Comparison of ENCODE assay signal across 11 cellular contexts in genomic region chr1:19384113-19384512, GRCh38.
A peak's percentile ranks its signal among the peaks of the same experiment; 100 is the strongest.
DNase-seq lines count a peak whose midpoint lies in the region; ATAC-seq and TF ChIP-seq lines count a peak whose summit lies in the region.
"Had no signal": no experiment of that assay in that cellular context is flagged by ENCODE, and none has a peak within 500 bp of the region (broad histone marks: within the 10 kb centered on the region; RNA-seq: fewer than 3 reads in every experiment).

No MANE protein-coding gene starts in this region.

- no peak overlapping the region for H3K9ac ChIP-seq in endodermal cell (ENCODE audit: extremely low read depth, low read length, poor library complexity, severe bottlenecking)

- H3K36me3 ChIP-seq in MG63 (peaks cover 32% of the 10 kb centered on the region), endodermal cell (ENCODE audit: control insufficient read depth, insufficient read depth, low read length) (peaks cover 58% of the 10 kb centered on the region)
- peaks cover 19 to 77% (median 20%) of the 10 kb centered on the region in 3 experiments for H3K36me3 ChIP-seq in naive thymus-derived CD4-positive, alpha-beta T cell (ENCODE audit: control insufficient read depth in 2 of 3, insufficient read depth in 3 of 3, low read length in 3 of 3)

- H3K4me1 Mint-ChIP-seq in chondrocyte (ENCODE audit: low read depth) (peaks cover 43% of the 10 kb centered on the region), endodermal cell (no peaks in the 10 kb centered on the region)
- H3K4me1 Mint-ChIP-seq in naive thymus-derived CD4-positive, alpha-beta T cell: peaks cover 19 to 45% (median 29%) of the 10 kb centered on the region in 7 donors
- H3K4me1 Mint-ChIP-seq in activated T-helper 1 cell treated with anti-CD3 and anti-CD28 coated beads, Interleukin-12 subunit alpha, Interleukin-12 subunit beta, Interleukin-2, Interleukin-4 antibody, amounts not matched to agents 30 ng/mL and 10 ng/mL and 1 ng/mL, durations not matched to agents 14 hours and 24 hours and 36 hours (ENCODE audit: low read depth): peaks cover 17% of the 10 kb centered on the region
- H3K4me1 Mint-ChIP-seq: GM23338 had no signal

- H3K9me3 ChIP-seq in MG63: no peaks in the 10 kb centered on the region
- no peaks in the 10 kb centered on the region for H3K9me3 ChIP-seq in naive thymus-derived CD4-positive, alpha-beta T cell (ENCODE audit: control insufficient read depth in 2 of 3, low read length in 3 of 3)
- no peaks in the 10 kb centered on the region for H3K9me3 ChIP-seq in endodermal cell (ENCODE audit: control insufficient read depth, low read length)
- H3K9me3 ChIP-seq: neutrophil had no signal

- no peak overlapping the region for H3K4me3 Mint-ChIP-seq in chondrocyte (ENCODE audit: unreplicated experiment)
- no peak overlapping the region for H3K4me3 Mint-ChIP-seq in naive thymus-derived CD4-positive, alpha-beta T cell
- H3K4me3 Mint-ChIP-seq in activated T-helper 1 cell treated with anti-CD3 and anti-CD28 coated beads, Interleukin-12 subunit alpha, Interleukin-12 subunit beta, Interleukin-2, Interleukin-4 antibody, amounts not matched to agents 30 ng/mL and 10 ng/mL and 1 ng/mL, durations not matched to agents 14 hours and 24 hours and 36 hours: no peak overlapping the region
- H3K4me3 Mint-ChIP-seq in endodermal cell: no peak overlapping the region
- H3K4me3 Mint-ChIP-seq: GM23338 had no signal

- TF ChIP-seq CTCF in chondrocyte (IDR thresholded peaks at IDR 0.05): no peak
- TF ChIP-seq CTCF in endodermal cell (conservative IDR thresholded peaks at IDR 0.05): no peak

- H3K36me3 Mint-ChIP-seq in chondrocyte (ENCODE audit: low read depth) (peaks cover 17% of the 10 kb centered on the region), endodermal cell (ENCODE audit: low read depth) (peaks cover 54% of the 10 kb centered on the region)
- H3K36me3 Mint-ChIP-seq in naive thymus-derived CD4-positive, alpha-beta T cell: peaks cover 7 to 41% (median 20%) of the 10 kb centered on the region in 5 donors
- peaks cover 28% of the 10 kb centered on the region for H3K36me3 Mint-ChIP-seq in activated T-helper 1 cell treated with anti-CD3 and anti-CD28 coated beads, Interleukin-12 subunit alpha, Interleukin-12 subunit beta, Interleukin-2, Interleukin-4 antibody, amounts not matched to agents 30 ng/mL and 10 ng/mL and 1 ng/mL, durations not matched to agents 14 hours and 24 hours and 36 hours (ENCODE audit: low read depth)

- no peak overlapping the region for H3K4me3 ChIP-seq in MG63
- no peak overlapping the region for H3K4me3 ChIP-seq in naive thymus-derived CD4-positive, alpha-beta T cell (ENCODE audit: low read length)
- H3K4me3 ChIP-seq in endodermal cell (ENCODE audit: low read length): no peak overlapping the region
- H3K4me3 ChIP-seq: GM12878, GM23338 had no signal

- DNase-seq in DMS79 treated with DMSO at 0.1 percent for 48 hours (lab: John Stamatoyannopoulos, UW): peak; percentile 15
- peak; percentile 53 for DNase-seq in MG63
- DNase-seq in chondrocyte (ENCODE audit: low spot score): no peak
- no peak for DNase-seq in naive thymus-derived CD4-positive, alpha-beta T cell
- no peak for DNase-seq in activated T-helper 1 cell treated with anti-CD3 and anti-CD28 coated beads, Interleukin-12 subunit alpha, Interleukin-12 subunit beta, Interleukin-2, Interleukin-4 antibody, amounts not matched to agents 30 ng/mL and 10 ng/mL and 1 ng/mL, durations not matched to agents 14 hours and 24 hours and 36 hours (ENCODE audit: low spot score)
- DNase-seq in endodermal cell: no peak
- DNase-seq in activated CD8-positive, alpha-beta memory T cell treated with anti-CD3 and anti-CD28 coated beads for 24 hours: no peak
- DNase-seq in islet precursor cell: no peak

- H3K9me3 Mint-ChIP-seq in chondrocyte (ENCODE audit: low read depth): no peaks in the 10 kb centered on the region
- H3K9me3 Mint-ChIP-seq in naive thymus-derived CD4-positive, alpha-beta T cell: peaks cover 0 to 2% (median 0%) of the 10 kb centered on the region in 11 donors
- H3K9me3 Mint-ChIP-seq in activated T-helper 1 cell treated with anti-CD3 and anti-CD28 coated beads, Interleukin-12 subunit alpha, Interleukin-12 subunit beta, Interleukin-2, Interleukin-4 antibody, amounts not matched to agents 30 ng/mL and 10 ng/mL and 1 ng/mL, durations not matched to agents 14 hours and 24 hours and 36 hours: no peaks in the 10 kb centered on the region
- H3K9me3 Mint-ChIP-seq in endodermal cell: no peaks in the 10 kb centered on the region
- H3K9me3 Mint-ChIP-seq: GM23338 had no signal

- ATAC-seq in naive thymus-derived CD4-positive, alpha-beta T cell: no peak
- ATAC-seq: GM12878, GM23338 had no signal

- WGBS in endodermal cell (ENCODE audit: insufficient coverage in 1 of 2, insufficient read length in 1 of 2), 2 experiments: 90 to 96% methylated on average over 3 to 4 of the region's 4 CpGs

- H3K27me3 Mint-ChIP-seq in chondrocyte (ENCODE audit: low read depth): no peaks in the 10 kb centered on the region
- no peaks in the 10 kb centered on the region for H3K27me3 Mint-ChIP-seq in naive thymus-derived CD4-positive, alpha-beta T cell
- no peaks in the 10 kb centered on the region for H3K27me3 Mint-ChIP-seq in activated T-helper 1 cell treated with anti-CD3 and anti-CD28 coated beads, Interleukin-12 subunit alpha, Interleukin-12 subunit beta, Interleukin-2, Interleukin-4 antibody, amounts not matched to agents 30 ng/mL and 10 ng/mL and 1 ng/mL, durations not matched to agents 14 hours and 24 hours and 36 hours (ENCODE audit: insufficient read depth)
- H3K27me3 Mint-ChIP-seq in endodermal cell (ENCODE audit: insufficient read depth): no peaks in the 10 kb centered on the region

- H3K4me1 ChIP-seq in naive thymus-derived CD4-positive, alpha-beta T cell (ENCODE audit: control insufficient read depth in 2 of 2, insufficient read depth in 2 of 2, low read length in 2 of 2): peaks cover 0 to 14% of the 10 kb centered on the region in 2 donors
- peaks cover 3% of the 10 kb centered on the region for H3K4me1 ChIP-seq in endodermal cell (ENCODE audit: control insufficient read depth, insufficient read depth, low read length)

- H3K27ac ChIP-seq in naive thymus-derived CD4-positive, alpha-beta T cell (ENCODE audit: low read depth, low read length): no peak overlapping the region
- H3K27ac ChIP-seq in endodermal cell (ENCODE audit: low read depth, low read length): no peak overlapping the region
- H3K27ac ChIP-seq: neutrophil had no signal

- intact Hi-C loops in naive thymus-derived CD4-positive, alpha-beta T cell (cut with micrococcal nuclease): no loop called here
- intact Hi-C loops in activated T-helper 1 cell treated with anti-CD3 and anti-CD28 coated beads, Interleukin-12 subunit alpha, Interleukin-12 subunit beta, Interleukin-2, Interleukin-4 antibody, amounts not matched to agents 30 ng/mL and 10 ng/mL and 1 ng/mL, durations not matched to agents 14 hours and 24 hours and 36 hours (cut with micrococcal nuclease): no loop called here

- no peaks in the 10 kb centered on the region for H3K27me3 ChIP-seq in MG63
- no peaks in the 10 kb centered on the region for H3K27me3 ChIP-seq in naive thymus-derived CD4-positive, alpha-beta T cell (ENCODE audit: control insufficient read depth in 2 of 2, insufficient read depth in 2 of 2, low read length in 2 of 2)
- H3K27me3 ChIP-seq in endodermal cell (ENCODE audit: control insufficient read depth, insufficient read depth, low read length, poor library complexity, severe bottlenecking): no peaks in the 10 kb centered on the region
- H3K27me3 ChIP-seq: neutrophil had no signal

- CTCF ChIA-PET in naive thymus-derived CD4-positive, alpha-beta T cell (lab: Charles Lee): interaction anchor here (1.3 kb wide), 1 partner anchor 104 kb away, joined by 3 read pairs; no protein-coding TSS in a partner anchor

- POLR2A ChIA-PET in naive thymus-derived CD4-positive, alpha-beta T cell (lab: Charles Lee): interaction anchor here (0.8 to 1.5 kb wide), 2 partner anchors 105 to 214 kb away, joined by 3 to 4 read pairs; no protein-coding TSS in a partner anchor

- peak overlapping the region; percentile 87 for H3K27ac Mint-ChIP-seq in chondrocyte (ENCODE audit: unreplicated experiment)
- H3K27ac Mint-ChIP-seq in naive thymus-derived CD4-positive, alpha-beta T cell: peak overlapping the region in 7 of 9 donors; percentile 12 to 82 (median 60)
- no peak overlapping the region for H3K27ac Mint-ChIP-seq in activated T-helper 1 cell treated with anti-CD3 and anti-CD28 coated beads, Interleukin-12 subunit alpha, Interleukin-12 subunit beta, Interleukin-2, Interleukin-4 antibody, amounts not matched to agents 30 ng/mL and 10 ng/mL and 1 ng/mL, durations not matched to agents 14 hours and 24 hours and 36 hours
- H3K27ac Mint-ChIP-seq in endodermal cell: no peak overlapping the region
- H3K27ac Mint-ChIP-seq: GM23338 had no signal

Comparison
In these comparisons a context has a peak if more than half of its experiments do, and no peak if none do; other contexts are left out.
1. DNase-seq: peak in DMS79 treated with DMSO at 0.1 percent for 48 hours (single experiment) and MG63 (single experiment); none in chondrocyte (single experiment), naive thymus-derived CD4-positive, alpha-beta T cell (0 of 9), activated T-helper 1 cell treated with anti-CD3 and anti-CD28 coated beads, Interleukin-12 subunit alpha, Interleukin-12 subunit beta, Interleukin-2, Interleukin-4 antibody, amounts not matched to agents 30 ng/mL and 10 ng/mL and 1 ng/mL, durations not matched to agents 14 hours and 24 hours and 36 hours (single experiment), endodermal cell (single experiment), activated CD8-positive, alpha-beta memory T cell treated with anti-CD3 and anti-CD28 coated beads for 24 hours (single experiment) and islet precursor cell (single experiment).
2. H3K27ac Mint-ChIP-seq: peak in chondrocyte (single experiment) and naive thymus-derived CD4-positive, alpha-beta T cell (7 of 9); none in activated T-helper 1 cell treated with anti-CD3 and anti-CD28 coated beads, Interleukin-12 subunit alpha, Interleukin-12 subunit beta, Interleukin-2, Interleukin-4 antibody, amounts not matched to agents 30 ng/mL and 10 ng/mL and 1 ng/mL, durations not matched to agents 14 hours and 24 hours and 36 hours (single experiment) and endodermal cell (single experiment).